29 cellular contexts compared by ENCODE assay signal in genomic region chr6:6682225-6682624, GRCh38.
DNase-seq lines count a peak whose midpoint lies in the region; ATAC-seq, FAIRE-seq and TF ChIP-seq lines count a peak whose summit lies in the region.
"Had no signal": no experiment of that assay in that cellular context is flagged by ENCODE, and none has a peak within 500 bp of the region (broad histone marks: within the 10 kb centered on the region; RNA-seq: fewer than 3 reads in every experiment).

No MANE protein-coding gene starts in this region.

- TF ChIP-seq EP300 in H1 (IDR thresholded peaks at IDR 0.05; ENCODE audit: borderline replicate concordance in 1 of 2, low read depth in 2 of 2, low read length in 2 of 2) (no peak), upper lobe of left lung (IDR thresholded peaks at IDR 0.05) (peak in 2 of 4 donors; percentile 7 to 48)

- H2BK15ac ChIP-seq in H1 (ENCODE audit: low read length) = 0 out of 2 replicates have a peak overlapping the region, but pooled peaks have one; percentile 23

- H3K56ac ChIP-seq in H1 (replicated peaks; ENCODE audit: insufficient read length, low read depth, low read length) = no peak overlapping the region

- POLR2A ChIA-PET in H1 (lab: Charles Lee; ENCODE audit: partially characterized antibody) = no interaction called here

- TF ChIP-seq POLR2A in H1 (IDR thresholded peaks at IDR 0.05; ENCODE audit: control extremely low read depth in 1 of 2, low read depth in 2 of 2, low read length in 2 of 2) (no peak), upper lobe of left lung (IDR thresholded peaks at IDR 0.05) (no peak)

- no peak overlapping the region for H3K18ac ChIP-seq in H1 (ENCODE audit: extremely low read depth, low read length)

- H3K27me3 ChIP-seq in H1 (replicated peaks in 1 of 4; ENCODE audit: control insufficient read depth in 3 of 4, extremely low read depth in 1 of 4, insufficient read depth in 3 of 4, low read length in 3 of 4) (no peaks in the 10 kb centered on the region; a peak in 1 of 7 replicates), upper lobe of left lung (no peaks in the 10 kb centered on the region)
- H3K27me3 ChIP-seq: body of pancreas, gastrocnemius medialis, neural progenitor cell had no signal

- H3K4ac ChIP-seq in H1 (replicated peaks; ENCODE audit: insufficient read length, low read depth, low read length) = no peak overlapping the region

- H3K36me3 ChIP-seq in H1 (ENCODE audit: control insufficient read depth in 2 of 4, insufficient read depth in 4 of 4, low read length in 3 of 4) (no peaks in the 10 kb centered on the region), upper lobe of left lung (no peaks in the 10 kb centered on the region)
- H3K36me3 ChIP-seq: gastrocnemius medialis, neural progenitor cell had no signal

- H3K36me3 Mint-ChIP-seq in activated CD4-positive, alpha-beta T cell treated with anti-CD3 and anti-CD28 coated beads, Interleukin-2, amount 10 ng/mL, durations not matched to agents 24 days and 14 days (ENCODE audit: low read depth) = no peaks in the 10 kb centered on the region
- H3K36me3 Mint-ChIP-seq in nephron (ENCODE audit: low read depth) = no peaks in the 10 kb centered on the region
- H3K36me3 Mint-ChIP-seq: activated naive CD8-positive, alpha-beta T cell treated with anti-CD3 and anti-CD28 coated beads for 36 hours had no signal

- no peak overlapping the region for H2AK5ac ChIP-seq in H1 (ENCODE audit: low read depth, low read length)

- H2AFZ ChIP-seq in H1 (ENCODE audit: low read length) = no peak overlapping the region
- H2AFZ ChIP-seq: neural progenitor cell had no signal

- H3K9ac ChIP-seq in H1 (replicated peaks in 1 of 4; ENCODE audit: extremely low read depth in 1 of 4, low read depth in 3 of 4, low read length in 3 of 4) = no peak overlapping the region
- H3K9ac ChIP-seq: neural progenitor cell had no signal

- H3K4me3 ChIP-seq in H1 (ENCODE audit: extremely low read depth in 1 of 4, insufficient read depth in 2 of 4, low read depth in 3 of 4, low read length in 4 of 4) (no peak overlapping the region), upper lobe of left lung (no peak overlapping the region)
- H3K4me3 ChIP-seq: body of pancreas, gastrocnemius medialis, neural progenitor cell had no signal

- H3K27ac Mint-ChIP-seq in activated CD4-positive, alpha-beta T cell treated with anti-CD3 and anti-CD28 coated beads, Interleukin-2, amount 10 ng/mL, durations not matched to agents 24 days and 14 days = peak overlapping the region; percentile 36
- peak overlapping the region in 2 of 3 experiments; percentile 14 to 25 for H3K27ac Mint-ChIP-seq in nephron
- H3K27ac Mint-ChIP-seq: activated naive CD8-positive, alpha-beta T cell treated with anti-CD3 and anti-CD28 coated beads for 36 hours; activated T-helper 2 cell treated with anti-CD3 and anti-CD28 coated beads, Interferon-gamma antibody, Interleukin-2, Interleukin-4, amounts not matched to agents 10 μg/mL and 5 μg/mL and 100 μg/mL, durations not matched to agents 14 hours and 24 hours and 36 hours; CD4-positive, alpha-beta T cell; neural progenitor cell had no signal

- no peaks in the 10 kb centered on the region for H3K79me2 ChIP-seq in H1 (ENCODE audit: control insufficient read depth in 1 of 2, insufficient read depth in 2 of 2, low read length in 2 of 2)

- CTCF ChIA-PET in H1 (lab: Charles Lee; ENCODE audit: partially characterized antibody) = interaction anchor here (0.7 to 7.2 kb wide), 5 partner anchors 8 to 656 kb away, joined by 3 to 64 read pairs (median 4); no protein-coding TSS in a partner anchor

- H2BK12ac ChIP-seq in H1 (ENCODE audit: low read depth, low read length) = 0 out of 2 replicates have a peak overlapping the region, but pooled peaks have one; percentile 2

- FAIRE-seq in H1 (lab: Jason Lieb, UNC) = no peak
- FAIRE-seq: HepG2 had no signal

- no peak overlapping the region for H3K27ac ChIP-seq in H1 (ENCODE audit: low read depth, low read length)
- peak overlapping the region in 3 of 4 donors; percentile 13 to 55 (median 22) for H3K27ac ChIP-seq in upper lobe of left lung
- H3K27ac ChIP-seq: 22Rv1, neural progenitor cell had no signal

- TF ChIP-seq RAD21 in H1 (IDR thresholded peaks at IDR 0.05 in 1 of 2, conservative IDR thresholded peaks at IDR 0.05 in 1 of 2; ENCODE audit: low read depth in 2 of 2, low read length in 2 of 2) = no peak

- H3K9me3 ChIP-seq in H1 (ENCODE audit: insufficient read depth in 2 of 2, low read depth in 1 of 2, low read length in 1 of 2) = no peaks in the 10 kb centered on the region
- no peaks in the 10 kb centered on the region for H3K9me3 ChIP-seq in upper lobe of left lung
- H3K9me3 ChIP-seq: body of pancreas, gastrocnemius medialis had no signal

- no peak for ATAC-seq in upper lobe of left lung (ENCODE audit: low FRiP score in 2 of 2)
- ATAC-seq in GM19452 (IDR thresholded peaks at IDR 0.05; ENCODE audit: unreplicated experiment) = no peak
- ATAC-seq: body of pancreas, gastrocnemius medialis, HepG2 had no signal

- H3K27me3 Mint-ChIP-seq in activated CD4-positive, alpha-beta T cell treated with anti-CD3 and anti-CD28 coated beads, Interleukin-2, amount 10 ng/mL, durations not matched to agents 24 days and 14 days = peaks cover 2% of the 10 kb centered on the region
- peaks cover 21% of the 10 kb centered on the region for H3K27me3 Mint-ChIP-seq in nephron (ENCODE audit: low read depth)
- H3K27me3 Mint-ChIP-seq: activated naive CD8-positive, alpha-beta T cell treated with anti-CD3 and anti-CD28 coated beads for 36 hours; CD4-positive, alpha-beta T cell had no signal

- H4K91ac ChIP-seq in H1 (replicated peaks; ENCODE audit: insufficient read length, low read length) = no peak overlapping the region

- no peak overlapping the region for H2BK20ac ChIP-seq in H1 (ENCODE audit: low read length)

- no peak overlapping the region for H4K8ac ChIP-seq in H1 (ENCODE audit: extremely low read depth, insufficient read depth, low read length)

- no peaks in the 10 kb centered on the region for H4K20me1 ChIP-seq in H1 (replicated peaks in 1 of 2; ENCODE audit: control insufficient read depth in 1 of 2, insufficient read depth in 2 of 2, low read length in 2 of 2)

- no peak for DNase-seq in activated CD4-positive, alpha-beta T cell treated with anti-CD3 and anti-CD28 coated beads, Interleukin-2, amount 10 ng/mL, durations not matched to agents 24 days and 14 days
- no peak for DNase-seq in activated CD4-positive, alpha-beta T cell treated with anti-CD3 and anti-CD28 coated beads, Interleukin-2, amount 50 U/mL, for 4 hours
- DNase-seq in H1 (ENCODE audit: low read depth in 1 of 2, low spot score in 2 of 2) = no peak
- no peak for DNase-seq in upper lobe of left lung
- no peak for DNase-seq in NCI-H1092 treated with DMSO at 0.1 percent for 48 hours (lab: John Stamatoyannopoulos, UW)
- DNase-seq in MV-4-11 (lab: John Stamatoyannopoulos, UW) = no peak
- DNase-seq: activated CD4-positive, alpha-beta memory T cell treated with anti-CD3 and anti-CD28 coated beads, Interleukin-2, amount 10 ng/mL, durations not matched to agents 7 days and 5 days; activated naive CD8-positive, alpha-beta T cell treated with anti-CD3 and anti-CD28 coated beads for 36 hours; CD4-positive, alpha-beta T cell; effector memory CD4-positive, alpha-beta T cell; gastrocnemius medialis; hypothalamus; Kasumi-1; NCI-H1048; NCI-H2029 treated with DMSO at 0.1 percent for 48 hours; NCI-H446; NCI-H82; posterior cingulate gyrus; Right ventricle myocardium superior; stimulated activated CD4-positive, alpha-beta T cell treated with anti-CD3 and anti-CD28 coated beads, Interleukin-1b, Interleukin-23, amount 100 ng/mL, for 48 hours; SW 1271; T1000 had no signal

- H4K5ac ChIP-seq in H1 (ENCODE audit: insufficient read length, low read depth, low read length) = no peak overlapping the region

- H2BK5ac ChIP-seq in H1 (ENCODE audit: low read depth, low read length) = no peak overlapping the region

- no peaks in the 10 kb centered on the region for H3K9me3 Mint-ChIP-seq in activated CD4-positive, alpha-beta T cell treated with anti-CD3 and anti-CD28 coated beads, Interleukin-2, amount 10 ng/mL, durations not matched to agents 24 days and 14 days
- no peaks in the 10 kb centered on the region for H3K9me3 Mint-ChIP-seq in nephron
- H3K9me3 Mint-ChIP-seq: activated CD4-positive, alpha-beta memory T cell treated with anti-CD3 and anti-CD28 coated beads, Interleukin-2, amount 10 ng/mL, durations not matched to agents 7 days and 5 days; activated naive CD8-positive, alpha-beta T cell treated with anti-CD3 and anti-CD28 coated beads for 36 hours; activated T-helper 2 cell treated with anti-CD3 and anti-CD28 coated beads, Interferon-gamma antibody, Interleukin-2, Interleukin-4, amounts not matched to agents 10 μg/mL and 5 μg/mL and 100 μg/mL, durations not matched to agents 14 hours and 24 hours and 36 hours; CD4-positive, alpha-beta T cell had no signal

- no peak overlapping the region for H3K14ac ChIP-seq in H1 (ENCODE audit: insufficient read length)

- intact Hi-C loops in activated CD4-positive, alpha-beta T cell treated with anti-CD3 and anti-CD28 coated beads, Interleukin-2, amount 10 ng/mL, durations not matched to agents 24 days and 14 days (cut with micrococcal nuclease) = loop anchor here (5.0 kb wide), 1 partner anchor 115 kb away; no protein-coding TSS in a partner anchor

- no peak overlapping the region for H3K4me3 Mint-ChIP-seq in activated CD4-positive, alpha-beta T cell treated with anti-CD3 and anti-CD28 coated beads, Interleukin-2, amount 10 ng/mL, durations not matched to agents 24 days and 14 days
- H3K4me3 Mint-ChIP-seq in nephron = no peak overlapping the region
- H3K4me3 Mint-ChIP-seq: activated CD4-positive, alpha-beta memory T cell treated with anti-CD3 and anti-CD28 coated beads, Interleukin-2, amount 10 ng/mL, durations not matched to agents 7 days and 5 days; activated naive CD8-positive, alpha-beta T cell treated with anti-CD3 and anti-CD28 coated beads for 36 hours; CD4-positive, alpha-beta T cell; neural progenitor cell had no signal

- H2BK120ac ChIP-seq in H1 (replicated peaks; ENCODE audit: low read depth, low read length) = no peak overlapping the region

- TF ChIP-seq CTCF in H1 (IDR thresholded peaks at IDR 0.05; ENCODE audit: control extremely low read depth in 1 of 3, insufficient read depth in 1 of 3, low read depth in 1 of 3, low read length in 3 of 3) = no peak
- no peak for TF ChIP-seq CTCF in nephron (IDR thresholded peaks at IDR 0.05; ENCODE audit: unreplicated experiment in 3 of 3)
- TF ChIP-seq CTCF in upper lobe of left lung (IDR thresholded peaks at IDR 0.05) = no peak

- 74% methylated on average over 3 of the region's 3 CpGs; no CpG with 5 or more reads in 1 of the 2 experiments for WGBS in H1 (ENCODE audit: extremely low coverage in 1 of 2, insufficient coverage in 1 of 2, insufficient read length in 1 of 2, insufficient replicate concordance in 2 of 2, low coverage in 1 of 2, low lambda C conversion rate in 2 of 2, missing lambda C conversion rate in 1 of 2), 2 experiments
- 39 to 64% methylated on average over 3 of the region's 3 CpGs for WGBS in upper lobe of left lung, 2 donors

- no peak overlapping the region for H3K23ac ChIP-seq in H1 (ENCODE audit: insufficient read length)

- H3K23me2 ChIP-seq in H1 (ENCODE audit: low read depth, low read length) = peaks cover under 1% of the 10 kb centered on the region; the same call in 1 of the 2 replicates

- H3K4me2 ChIP-seq in H1 (ENCODE audit: insufficient read depth in 1 of 2, low read depth in 2 of 2, low read length in 2 of 2) = no peak overlapping the region

- peaks cover 52% of the 10 kb centered on the region for H3K4me1 Mint-ChIP-seq in activated CD4-positive, alpha-beta T cell treated with anti-CD3 and anti-CD28 coated beads, Interleukin-2, amount 10 ng/mL, durations not matched to agents 24 days and 14 days
- peaks cover 60% of the 10 kb centered on the region for H3K4me1 Mint-ChIP-seq in nephron

- peaks cover 10 to 17% (median 13%) of the 10 kb centered on the region in 4 experiments for H3K4me1 ChIP-seq in H1 (replicated peaks in 1 of 4; ENCODE audit: control insufficient read depth in 3 of 4, insufficient read depth in 4 of 4, low read length in 3 of 4)
- peaks cover 23 to 51% (median 37%) of the 10 kb centered on the region in 4 donors for H3K4me1 ChIP-seq in upper lobe of left lung

- no peaks in the 10 kb centered on the region for H3K79me1 ChIP-seq in H1 (ENCODE audit: low read depth, low read length)
